21 cellular contexts compared by ENCODE assay signal in genomic region chr15:29636921-29637320, GRCh38.
DNase-seq lines count a peak whose midpoint lies in the region; ATAC-seq, FAIRE-seq and TF ChIP-seq lines count a peak whose summit lies in the region.
"Had no signal": no experiment of that assay in that cellular context is flagged by ENCODE, and none has a peak within 500 bp of the region (broad histone marks: within the 10 kb centered on the region; RNA-seq: fewer than 3 reads in every experiment).

No MANE protein-coding gene starts in this region.

- H3K27me3 ChIP-seq in body of pancreas: no peaks in the 10 kb centered on the region
- no peaks in the 10 kb centered on the region for H3K27me3 ChIP-seq in testis
- H3K27me3 ChIP-seq in A673 (replicated peaks; ENCODE audit: insufficient read depth, low read depth, low read length, poor library complexity): peaks cover 17% of the 10 kb centered on the region
- H3K27me3 ChIP-seq: BE2C had no signal

- POLR2A ChIA-PET in A549 (lab: Yijun Ruan, JAX) (no interaction called here), A673 (lab: Charles Lee; ENCODE audit: low non-redundant PET) (no interaction called here)

- TF ChIP-seq RAD21 in A549 (conservative IDR thresholded peaks at IDR 0.05 in 1 of 2, IDR thresholded peaks at IDR 0.05 in 1 of 2): no peak

- TF ChIP-seq CTCF in A549 (IDR thresholded peaks at IDR 0.05): no peak
- no peak for TF ChIP-seq CTCF in body of pancreas (IDR thresholded peaks at IDR 0.05)
- TF ChIP-seq CTCF in neural crest cell (conservative IDR thresholded peaks at IDR 0.05): no peak
- no peak for TF ChIP-seq CTCF in testis (IDR thresholded peaks at IDR 0.05)
- no peak for TF ChIP-seq CTCF in osteocyte (IDR thresholded peaks at IDR 0.05)
- no peak for TF ChIP-seq CTCF in A673 (conservative IDR thresholded peaks at IDR 0.05; ENCODE audit: low read depth, low read length)

- DNase-seq in A549 (ENCODE audit: low read depth in 1 of 2, low spot score in 1 of 2): no peak
- no peak for DNase-seq in body of pancreas
- no peak for DNase-seq in neural crest cell (ENCODE audit: low read depth, low spot score)
- peak; percentile 73 for DNase-seq in testis
- DNase-seq in osteocyte (ENCODE audit: extremely low spot score, unreplicated experiment): no peak
- no peak for DNase-seq in A673 (ENCODE audit: low spot score)
- DNase-seq: BE2C; C1 segment of cervical spinal cord; CD4-positive, CD25-positive, alpha-beta regulatory T cell; CD8-positive, alpha-beta memory T cell; GM23248; IMR-90 had no signal

- intact Hi-C loops in body of pancreas (cut with DNase I) (no loop called here), testis (cut with DNase I; ENCODE audit: low total_unique reads) (no loop called here), A673 (cut with micrococcal nuclease; ENCODE audit: unreplicated experiment) (no loop called here)

- H3K4me3 Mint-ChIP-seq in neural crest cell: no peak overlapping the region
- H3K4me3 Mint-ChIP-seq in osteocyte (ENCODE audit: unreplicated experiment): no peak overlapping the region
- H3K4me3 Mint-ChIP-seq: CD4-positive, CD25-positive, alpha-beta regulatory T cell; CD8-positive, alpha-beta memory T cell had no signal

- no peak overlapping the region for H3K4me2 ChIP-seq in A549

- H3K36me3 Mint-ChIP-seq in neural crest cell (ENCODE audit: low read depth) (no peaks in the 10 kb centered on the region), osteocyte (ENCODE audit: unreplicated experiment) (no peaks in the 10 kb centered on the region)
- H3K36me3 Mint-ChIP-seq: CD4-positive, CD25-positive, alpha-beta regulatory T cell; CD8-positive, alpha-beta memory T cell had no signal

- H3K27me3 Mint-ChIP-seq in neural crest cell (ENCODE audit: low read depth) (no peaks in the 10 kb centered on the region), osteocyte (ENCODE audit: unreplicated experiment) (no peaks in the 10 kb centered on the region)

- BruUV-seq in A673 (replicated peaks; lab: Mats Ljungman, UMichigan): no TSS peak

- peak; percentile 76 for FAIRE-seq in A549 (lab: Jason Lieb, UNC)
- FAIRE-seq: D721Med, G401.6, GM12891, HTR-8/SVneo, K562 had no signal

- H3K9me3 ChIP-seq in A549 (no peaks in the 10 kb centered on the region), body of pancreas (no peaks in the 10 kb centered on the region), testis (no peaks in the 10 kb centered on the region), A673 (ENCODE audit: low read depth, low read length, poor library complexity, severe bottlenecking) (no peaks in the 10 kb centered on the region)
- H3K9me3 ChIP-seq: BE2C, Caco-2, HAP-1 had no signal

- H3K9me3 Mint-ChIP-seq in neural crest cell (no peaks in the 10 kb centered on the region), osteocyte (ENCODE audit: unreplicated experiment) (no peaks in the 10 kb centered on the region)
- H3K9me3 Mint-ChIP-seq: CD4-positive, CD25-positive, alpha-beta regulatory T cell had no signal

- H3K27ac Mint-ChIP-seq in neural crest cell (ENCODE audit: unreplicated experiment): peak overlapping the region; percentile 46
- H3K27ac Mint-ChIP-seq in osteocyte (ENCODE audit: unreplicated experiment): no peak overlapping the region
- H3K27ac Mint-ChIP-seq: CD8-positive, alpha-beta memory T cell had no signal

- TF ChIP-seq POLR2A in A549 (IDR thresholded peaks at IDR 0.05; ENCODE audit: low read length) (no peak), body of pancreas (IDR thresholded peaks at IDR 0.05) (no peak), testis (IDR thresholded peaks at IDR 0.05) (no peak)

- TF ChIP-seq EP300 in A549 (IDR thresholded peaks at IDR 0.05): no peak

- H3K4me1 ChIP-seq in A549 (no peaks in the 10 kb centered on the region; the same call in 2 of the 3 replicates), body of pancreas (peaks cover 43% of the 10 kb centered on the region), testis (peaks cover 18% of the 10 kb centered on the region), A673 (ENCODE audit: insufficient read depth, low read length, poor library complexity, severe bottlenecking) (no peaks in the 10 kb centered on the region)
- H3K4me1 ChIP-seq: BE2C, Caco-2, HAP-1 had no signal

- no peaks in the 10 kb centered on the region for H3K36me3 ChIP-seq in body of pancreas (replicated peaks in 1 of 2; ENCODE audit: insufficient read depth in 1 of 2, low read depth in 2 of 2)
- no peaks in the 10 kb centered on the region for H3K36me3 ChIP-seq in testis (ENCODE audit: low read depth, missing control alignments)
- no peaks in the 10 kb centered on the region for H3K36me3 ChIP-seq in A673 (ENCODE audit: insufficient read depth, low read length, poor library complexity, severe bottlenecking)
- H3K36me3 ChIP-seq: BE2C, HAP-1 had no signal

- CTCF ChIA-PET in A549 (lab: Yijun Ruan, JAX) (interaction anchor here (0.9 to 1.9 kb wide), 4 partner anchors 10 to 23 kb away, joined by 3 to 4 read pairs (median 4); no protein-coding TSS in a partner anchor), A673 (lab: Charles Lee) (no interaction called here)

- no peak overlapping the region for H3K27ac ChIP-seq in A549
- H3K27ac ChIP-seq in body of pancreas: peak overlapping the region in 3 of 4 donors; percentile 60 to 81 (median 79)
- peak overlapping the region; percentile 54 to 86 for H3K27ac ChIP-seq in testis
- no peak overlapping the region for H3K27ac ChIP-seq in A673 (ENCODE audit: low read depth, low read length, poor library complexity, severe bottlenecking)
- H3K27ac ChIP-seq: 22Rv1, GM23248 had no signal

- H3K4me3 ChIP-seq in A549: no peak overlapping the region
- no peak overlapping the region for H3K4me3 ChIP-seq in body of pancreas
- H3K4me3 ChIP-seq in testis: no peak overlapping the region
- H3K4me3 ChIP-seq in A673 (ENCODE audit: low read depth, low read length, poor library complexity, severe bottlenecking): no peak overlapping the region
- H3K4me3 ChIP-seq: GM23248, HAP-1, K562 had no signal

- ATAC-seq in A549 (no peak), body of pancreas (no peak), HG03520 (IDR thresholded peaks at IDR 0.05; ENCODE audit: unreplicated experiment) (no peak)
- ATAC-seq: K562 had no signal

- H3K4me1 Mint-ChIP-seq in neural crest cell (peaks cover 23% of the 10 kb centered on the region), osteocyte (ENCODE audit: unreplicated experiment) (peaks cover 3% of the 10 kb centered on the region)
- H3K4me1 Mint-ChIP-seq: CD4-positive, CD25-positive, alpha-beta regulatory T cell; CD8-positive, alpha-beta memory T cell had no signal

TF ChIP-seq in A549, 52 proteins besides CTCF, POLR2A, EP300 and RAD21:
- TF ChIP-seq CEBPB (IDR thresholded peaks at IDR 0.05): no peak
TF ChIP-seq in A549: peak in this region for 0.

Comparison
In these comparisons a context has a peak if more than half of its experiments do, and no peak if none do; other contexts are left out.
1. H3K27ac ChIP-seq: peak in body of pancreas (3 of 4) and testis (2 of 2); none in A549 (0 of 2) and A673 (single experiment).